ENCODE assay signal across 6 cellular contexts in the genomic region with DNA sequence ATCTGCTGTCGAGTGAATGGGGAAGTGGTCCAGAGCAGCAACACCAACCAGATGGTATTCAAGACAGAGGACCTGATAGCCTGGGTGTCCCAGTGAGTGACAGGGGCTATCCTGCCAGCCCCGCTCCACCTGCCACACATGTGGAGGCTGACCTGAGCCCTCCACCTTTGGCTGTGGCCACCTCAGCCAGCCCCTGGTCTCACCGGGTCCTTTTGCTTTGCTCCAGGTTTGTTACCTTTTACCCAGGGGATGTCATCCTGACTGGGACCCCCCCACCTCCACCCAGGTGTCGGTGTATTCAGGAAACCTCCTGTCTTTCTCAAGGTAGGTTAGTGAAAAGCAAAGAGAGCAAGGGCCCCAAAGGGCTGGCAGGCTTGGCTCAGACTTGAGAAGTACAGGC. TPM values are rescaled to one million over a fixed set of nuclear protein-coding genes. Genes with fewer than 3 reads are reported as not detected.
"Had no signal": no experiment of that assay in that cellular context is flagged by ENCODE, and none has a peak within 500 bp of the region (broad histone marks: within the 10 kb centered on the region; RNA-seq: fewer than 3 reads in every experiment).

No MANE protein-coding gene starts in this region.

RNA-seq across cellular contexts. Expression of gene GPAT2, which starts 13.6 kb away (rescaled TPM):
- total RNA-seq: LHCN-M2, MCF 10A, NCI-H460, OCI-LY7, RPMI7951, SK-MEL-5 had no signal
